Comparison of ENCODE assay signal across 8 cellular contexts in genomic region chr15:82849556-82850241, GRCh38. TPM values are rescaled to one million over a fixed set of nuclear protein-coding genes. Genes with fewer than 3 reads are reported as not detected.
DNase-seq lines count a peak whose midpoint lies in the region; ATAC-seq, FAIRE-seq and TF ChIP-seq lines count a peak whose summit lies in the region.

No MANE protein-coding gene starts in this region.

- 9 to 18% (median 16%) methylated on average over 20 of the region's 20 CpGs for WGBS in small intestine, 3 donors

- no peaks in the 10 kb centered on the region for H3K9me3 ChIP-seq in small intestine (ENCODE audit: control insufficient read depth, low read depth)

- DNase-seq in A172 (ENCODE audit: low spot score) (peak; percentile 64), T47D (ENCODE audit: low read depth in 1 of 2, low spot score in 1 of 2) (peak; percentile 71 to 91), iPS-NIHi7 (ENCODE audit: extremely low spot score) (peak; percentile 91), small intestine (peak; percentile 88)

- no peak for FAIRE-seq in small intestine (lab: Jason Lieb, UNC)

- no peaks in the 10 kb centered on the region for H3K27me3 ChIP-seq in small intestine (ENCODE audit: control insufficient read depth in 2 of 2, insufficient read depth in 2 of 2, low read length in 2 of 2)

- H3K27ac ChIP-seq in small intestine (ENCODE audit: low read depth in 1 of 2, low read length in 1 of 2) = peak overlapping the region in 1 of 2 donors; percentile 49

- H3K36me3 ChIP-seq in small intestine (ENCODE audit: control insufficient read depth in 2 of 2, insufficient read depth in 2 of 2, low read length in 2 of 2) = no peaks in the 10 kb centered on the region

- no peak overlapping the region for H3K4me3 ChIP-seq in small intestine (ENCODE audit: low read depth in 1 of 2, low read length in 2 of 2)

- in situ Hi-C loops in T47D (cut with HindIII; ENCODE audit: low pct_unique_long_range_greater_than_20kb, low sequenced_read_pairs) = no loop called here

- H3K4me1 ChIP-seq in small intestine (ENCODE audit: control insufficient read depth in 2 of 2, insufficient read depth in 1 of 2, low read depth in 1 of 2, low read length in 1 of 2) = no peaks in the 10 kb centered on the region

- ATAC-seq in SK-N-SH treated with all-trans-retinoic acid at 6 μM for 48 hours (peak; percentile 70), GM21390 (IDR thresholded peaks at IDR 0.05; ENCODE audit: unreplicated experiment) (no peak)

- TF ChIP-seq CTCF in GM12873 (IDR thresholded peaks at IDR 0.05; ENCODE audit: insufficient read depth, low read depth, low read length, missing control alignments) = peak; percentile 79
- peak; percentile 85 for TF ChIP-seq CTCF in LNCAP (IDR thresholded peaks at IDR 0.05)

TF ChIP-seq in SK-N-SH treated with all-trans-retinoic acid at 6 μM for 48 hours, 23 proteins besides CTCF, POLR2A, EP300 and RAD21:
- no peak for TF ChIP-seq ISL1 (CRISPR knock-in tag; IDR thresholded peaks at IDR 0.05)
- TF ChIP-seq ZNF70 (CRISPR knock-in tag; IDR thresholded peaks at IDR 0.05) = no peak
- TF ChIP-seq POU6F1 (CRISPR knock-in tag; IDR thresholded peaks at IDR 0.05; ENCODE audit: borderline replicate concordance, low read depth) = no peak
- no peak for TF ChIP-seq GLIS3 (CRISPR knock-in tag; IDR thresholded peaks at IDR 0.05)
- TF ChIP-seq ARNTL (CRISPR knock-in tag; IDR thresholded peaks at IDR 0.05; ENCODE audit: borderline replicate concordance, low read depth) = no peak
- 0 out of 2 replicates have a peak, but pooled peaks have one; percentile 14 for TF ChIP-seq TSHZ2 (CRISPR knock-in tag; IDR thresholded peaks at IDR 0.05)

RNA-seq across cellular contexts. Expression of gene WHAMM, which starts 40.3 kb away (rescaled TPM):
- 4.7 and 6.3 TPM in 2 replicates for total RNA-seq in A172 (2014; rRNA removed; shearing (Covaris generic))
- polyA plus RNA-seq in small intestine = 1 to 10 TPM; 4.5 to 6.7 (median 5.7) TPM

RNA-seq across cellular contexts. Expression of gene FSD2, which starts 43.8 kb away (rescaled TPM):
- total RNA-seq in A172 (2014; rRNA removed; shearing (Covaris generic)) = not detected in 2 replicates
- under 1 TPM in 1 of 3 donors, not detected in 2; 0.45 TPM for polyA plus RNA-seq in small intestine
